Comparison of ENCODE assay signal across 20 cellular contexts in the genomic region with DNA sequence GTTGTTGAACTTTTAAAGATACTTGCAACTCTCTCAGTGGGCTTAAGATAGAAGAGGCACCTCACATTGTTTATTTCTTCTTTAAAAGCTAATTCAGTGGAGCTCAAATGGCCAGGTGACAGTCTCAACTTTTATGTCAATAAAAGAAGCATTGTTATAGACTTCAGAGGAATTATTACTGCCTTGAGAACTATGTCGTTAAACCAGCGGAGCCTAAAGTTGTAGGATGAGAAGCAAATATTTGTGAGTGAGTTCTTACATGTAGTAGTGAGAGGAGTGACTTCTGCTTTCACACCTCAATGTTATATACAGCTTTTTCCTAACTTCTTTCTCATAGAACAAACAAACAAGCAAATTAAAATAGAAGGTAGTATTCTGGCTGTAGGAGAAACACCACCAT.
"Had no signal": no experiment of that assay in that cellular context is flagged by ENCODE, and none has a peak within 500 bp of the region (broad histone marks: within the 10 kb centered on the region; RNA-seq: fewer than 3 reads in every experiment).

No MANE protein-coding gene starts in this region.

- H3K27me3 ChIP-seq: dorsolateral prefrontal cortex, heart left ventricle, left lung, stomach, transverse colon had no signal

- FAIRE-seq: frontal cortex, islet of Langerhans, small intestine had no signal

- H3K27ac ChIP-seq: dorsolateral prefrontal cortex, heart left ventricle, left lung, lower lobe of right lung, stomach, thoracic aorta, transverse colon had no signal

- DNase-seq: cortex of kidney; dorsolateral prefrontal cortex; effector CD8-positive, alpha-beta T cell; heart left ventricle; hypothalamus; kidney glomerular epithelial cell; left lung; lower lobe of right lung; midbrain; naive B cell; right cardiac atrium; small intestine; stimulated activated CD4-positive, alpha-beta T cell treated with anti-CD3 and anti-CD28 coated beads, Interleukin-12 subunit alpha, Interleukin-12 subunit beta, amount 100 ng/mL, for 4 hours; stimulated activated naive CD4-positive, alpha-beta T cell; stomach; substantia nigra; transverse colon had no signal

- H3K4me1 ChIP-seq: left lung, lower lobe of right lung had no signal

- ATAC-seq: heart left ventricle, left lung, lower lobe of right lung, right cardiac atrium had no signal

- H3K36me3 ChIP-seq: heart left ventricle, left lung, lower lobe of right lung, stomach, thoracic aorta, transverse colon had no signal

- H3K4me3 ChIP-seq: dorsolateral prefrontal cortex, heart left ventricle, left lung, lower lobe of right lung, stomach, thoracic aorta, transverse colon had no signal

- H3K9me3 ChIP-seq: heart left ventricle, left lung, lower lobe of right lung, stomach, thoracic aorta, transverse colon had no signal
